Comparison of ENCODE assay signal across 8 cellular contexts in genomic region chr11:62539238-62539925, GRCh38. TPM values are rescaled to one million over a fixed set of nuclear protein-coding genes. Genes with fewer than 3 reads are reported as not detected.
DNase-seq lines count a peak whose midpoint lies in the region; ATAC-seq and TF ChIP-seq lines count a peak whose summit lies in the region.

No MANE protein-coding gene starts in this region.

- no peaks in the 10 kb centered on the region for H3K27me3 Mint-ChIP-seq in activated T-cell treated with anti-CD3 and anti-CD28 coated beads, Interleukin-2, amount 50 U/mL, for 72 hours (ENCODE audit: low read depth)

- intact Hi-C loops in sigmoid colon (cut with DNase I), result loop anchor here (2.0 kb wide), 1 partner anchor 31 kb away; no protein-coding TSS in a partner anchor

- H3K27ac ChIP-seq in gastroesophageal sphincter (peak overlapping the region in 3 of 4 donors; percentile 94 to 100 (median 99)), sigmoid colon (peak overlapping the region; percentile 96 to 100 (median 98))

- H3K4me3 ChIP-seq in gastroesophageal sphincter (peak overlapping the region; percentile 1 to 85), sigmoid colon (peak overlapping the region; percentile 9 to 100 (median 88))

- TF ChIP-seq CTCF in gastroesophageal sphincter (IDR thresholded peaks at IDR 0.05), result no peak
- TF ChIP-seq CTCF in sigmoid colon (IDR thresholded peaks at IDR 0.05), result no peak

- H3K27ac Mint-ChIP-seq in activated T-cell treated with anti-CD3 and anti-CD28 coated beads, Interleukin-2, amount 50 U/mL, for 72 hours, result no peak overlapping the region

- H3K4me1 Mint-ChIP-seq in activated T-cell treated with anti-CD3 and anti-CD28 coated beads, Interleukin-2, amount 50 U/mL, for 72 hours (ENCODE audit: low read depth), result peaks cover 56% of the 10 kb centered on the region

- H3K36me3 ChIP-seq in gastroesophageal sphincter, result peaks cover 0 to 31% of the 10 kb centered on the region in 2 donors
- H3K36me3 ChIP-seq in sigmoid colon, result peaks cover 9 to 20% (median 18%) of the 10 kb centered on the region in 4 donors

- no peak for TF ChIP-seq EP300 in gastroesophageal sphincter (IDR thresholded peaks at IDR 0.05)
- TF ChIP-seq EP300 in sigmoid colon (IDR thresholded peaks at IDR 0.05), result no peak

- no peaks in the 10 kb centered on the region for H3K9me3 ChIP-seq in gastroesophageal sphincter
- H3K9me3 ChIP-seq in sigmoid colon, result no peaks in the 10 kb centered on the region

- no peaks in the 10 kb centered on the region for H3K27me3 ChIP-seq in gastroesophageal sphincter
- H3K27me3 ChIP-seq in sigmoid colon, result no peaks in the 10 kb centered on the region

- TF ChIP-seq POLR2A in gastroesophageal sphincter (IDR thresholded peaks at IDR 0.05) (no peak), sigmoid colon (IDR thresholded peaks at IDR 0.05) (no peak)

- peak; percentile 48 to 54 for ATAC-seq in activated T-cell treated with anti-CD3 and anti-CD28 coated beads, Interleukin-2, amount 50 U/mL, for 72 hours (replicated peaks in 1 of 2)
- ATAC-seq in gastroesophageal sphincter (peak; percentile 41), HG02870 (IDR thresholded peaks at IDR 0.05; ENCODE audit: unreplicated experiment) (no peak)

- DNase-seq in DMS153 (lab: John Stamatoyannopoulos, UW) (peak; percentile 24), MV-4-11 (lab: John Stamatoyannopoulos, UW) (peak; percentile 54), sigmoid colon (peak; percentile 93), OCI-M1 (lab: John Stamatoyannopoulos, UW) (no peak), NCI-H1092 treated with DMSO at 0.1 percent for 48 hours (lab: John Stamatoyannopoulos, UW) (no peak)
- peak; percentile 68 to 76 for DNase-seq in activated T-cell treated with anti-CD3 and anti-CD28 coated beads, Interleukin-2, amount 50 U/mL, for 72 hours

- WGBS in gastroesophageal sphincter (ENCODE audit: low coverage in 1 of 2), 2 donors, result 0% methylated on average over 1 to 5 of the region's 13 CpGs
- WGBS in sigmoid colon, 2 donors, result 11 to 34% methylated on average over 13 of the region's 13 CpGs

- H3K36me3 Mint-ChIP-seq in activated T-cell treated with anti-CD3 and anti-CD28 coated beads, Interleukin-2, amount 50 U/mL, for 72 hours (ENCODE audit: insufficient read depth in 2 of 2), result peaks cover 3 to 5% of the 10 kb centered on the region in 2 donors

- peaks cover 0 to 99% (median 66%) of the 10 kb centered on the region in 3 donors for H3K4me1 ChIP-seq in gastroesophageal sphincter
- H3K4me1 ChIP-seq in sigmoid colon, result peaks cover 0 to 92% (median 83%) of the 10 kb centered on the region in 4 donors

- H3K4me3 Mint-ChIP-seq in activated T-cell treated with anti-CD3 and anti-CD28 coated beads, Interleukin-2, amount 50 U/mL, for 72 hours, result peak overlapping the region; percentile 67 to 76

- H3K9me3 Mint-ChIP-seq in activated T-cell treated with anti-CD3 and anti-CD28 coated beads, Interleukin-2, amount 50 U/mL, for 72 hours, result no peaks in the 10 kb centered on the region

RNA-seq across cellular contexts. Expression of gene AHNAK, which starts 7.2 kb away (rescaled TPM):
- total RNA-seq in activated T-cell treated with anti-CD3 and anti-CD28 coated beads, Interleukin-2, amount 50 U/mL, for 72 hours, result 100 to 1,000 TPM in 1 of 2 donors, 10 to 100 TPM in 1; 80.3 to 131 TPM
- total RNA-seq in gastroesophageal sphincter (1,000 to 10,000 TPM; 1,348 to 2,181 (median 1,745) TPM), sigmoid colon (1,000 to 10,000 TPM in 2 of 4 donors, 100 to 1,000 TPM in 2; 751 to 1,294 (median 1,065) TPM)
- polyA plus RNA-seq in sigmoid colon, result 100 to 1,000 TPM in 1 of 3 donors, 10 to 100 TPM in 2; 82.3 to 141 (median 85.5) TPM

RNA-seq across cellular contexts. Expression of gene EEF1G, which starts 34.3 kb away (rescaled TPM):
- total RNA-seq in activated T-cell treated with anti-CD3 and anti-CD28 coated beads, Interleukin-2, amount 50 U/mL, for 72 hours, result 1,000 to 10,000 TPM; 2,565 to 2,667 TPM
- total RNA-seq in gastroesophageal sphincter (1,000 to 10,000 TPM; 1,070 to 1,712 (median 1,374) TPM), sigmoid colon (1,000 to 10,000 TPM; 1,344 to 1,788 (median 1,576) TPM)
- polyA plus RNA-seq in sigmoid colon, result 1,000 to 10,000 TPM; 1,418 to 2,108 (median 1,957) TPM

RNA-seq across cellular contexts. Expression of gene TUT1, which starts 51.9 kb away (rescaled TPM):
- total RNA-seq in activated T-cell treated with anti-CD3 and anti-CD28 coated beads, Interleukin-2, amount 50 U/mL, for 72 hours, result 10 to 100 TPM; 32.8 to 36.8 TPM
- total RNA-seq in gastroesophageal sphincter, result 1 to 10 TPM; 3.8 to 9.6 (median 7.6) TPM
- total RNA-seq in sigmoid colon, result 1 to 10 TPM; 5.4 to 7.1 (median 6.2) TPM
- 10 to 100 TPM in 1 of 3 donors, 1 to 10 TPM in 2; 5.3 to 16.8 (median 6.0) TPM for polyA plus RNA-seq in sigmoid colon

Comparison
In these comparisons a context has a peak if more than half of its experiments do, and no peak if none do; other contexts are left out.
1. DNase-seq: peak in DMS153 (single experiment), MV-4-11 (single experiment), activated T-cell treated with anti-CD3 and anti-CD28 coated beads, Interleukin-2, amount 50 U/mL, for 72 hours (2 of 2) and sigmoid colon (single experiment); none in OCI-M1 (single experiment) and NCI-H1092 treated with DMSO at 0.1 percent for 48 hours (single experiment).
2. RNA of gene AHNAK, which starts 7.2 kb away (total RNA-seq): 1,348 to 2,181 TPM in gastroesophageal sphincter and 751 to 1,294 TPM in sigmoid colon; 80.3 to 131 TPM in activated T-cell treated with anti-CD3 and anti-CD28 coated beads, Interleukin-2, amount 50 U/mL, for 72 hours; every median in the first group is over 4 times any median in the second.